11 cellular contexts compared by ENCODE assay signal in the genomic region with DNA sequence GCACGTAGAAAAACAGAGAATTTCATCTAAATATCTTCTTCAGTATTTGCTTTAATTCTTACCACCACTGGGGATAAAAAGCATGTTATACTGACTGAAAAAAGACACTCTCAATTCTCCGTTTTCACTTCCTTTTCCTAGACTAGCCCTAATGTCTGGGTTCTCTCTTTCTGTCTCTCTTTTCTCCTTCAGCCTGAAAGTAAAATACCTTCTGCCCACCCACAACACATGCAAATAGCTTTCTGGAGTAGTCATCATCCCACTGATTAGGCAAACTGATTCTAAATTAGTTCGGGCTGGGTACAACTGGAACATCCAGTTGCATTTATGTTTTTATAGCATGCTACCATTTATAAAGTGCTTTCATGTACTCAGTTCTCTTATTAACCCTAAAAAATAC.
DNase-seq lines count a peak whose midpoint lies in the region; ATAC-seq and TF ChIP-seq lines count a peak whose summit lies in the region.
"Had no signal": no experiment of that assay in that cellular context is flagged by ENCODE, and none has a peak within 500 bp of the region (broad histone marks: within the 10 kb centered on the region; RNA-seq: fewer than 3 reads in every experiment).

No MANE protein-coding gene starts in this region.

- ATAC-seq in GM19467 (IDR thresholded peaks at IDR 0.05; ENCODE audit: unreplicated experiment) (peak; percentile 56), HG03060 (IDR thresholded peaks at IDR 0.05; ENCODE audit: low read depth, unreplicated experiment) (peak; percentile 67), mucosa of descending colon (no peak), left ventricle myocardium superior (no peak)

- H3K9me3 ChIP-seq in mucosa of descending colon: no peaks in the 10 kb centered on the region
- H3K9me3 ChIP-seq: BLaER1 treated with 17β-estradiol and CSF1 and Interleukin-3, amounts not matched to agents 10 nM and 100 nM had no signal

- no peaks in the 10 kb centered on the region for H3K4me1 ChIP-seq in mucosa of descending colon (ENCODE audit: low read depth)

- H3K27me3 Mint-ChIP-seq in endothelial cell (ENCODE audit: unreplicated experiment): no peaks in the 10 kb centered on the region

- DNase-seq in GM03348 (ENCODE audit: low spot score) (peak; percentile 52), astrocyte of the hippocampus (ENCODE audit: low read depth, low spot score) (peak; percentile 66), mucosa of descending colon (no peak), endothelial cell (ENCODE audit: low spot score) (no peak), GM19240 (ENCODE audit: insufficient read length, low spot score) (no peak), left ventricle myocardium superior (no peak)
- DNase-seq: effector CD4-positive, alpha-beta T cell; NCI-H748 treated with DMSO at 0.1 percent for 48 hours had no signal

- no peaks in the 10 kb centered on the region for H3K36me3 Mint-ChIP-seq in endothelial cell (ENCODE audit: low read depth, unreplicated experiment)

- no peaks in the 10 kb centered on the region for H3K36me3 ChIP-seq in mucosa of descending colon (ENCODE audit: low read depth)
- H3K36me3 ChIP-seq: BLaER1 treated with 17β-estradiol and CSF1 and Interleukin-3, amounts not matched to agents 10 nM and 100 nM had no signal

- no peak overlapping the region for H3K4me3 ChIP-seq in mucosa of descending colon
- H3K4me3 ChIP-seq: BLaER1 treated with 17β-estradiol and CSF1 and Interleukin-3, amounts not matched to agents 10 nM and 100 nM had no signal

- no peaks in the 10 kb centered on the region for H3K4me1 Mint-ChIP-seq in endothelial cell (ENCODE audit: unreplicated experiment)

- intact Hi-C loops in mucosa of descending colon (cut with DNase I, micrococcal nuclease): no loop called here
- intact Hi-C loops in left ventricle myocardium superior (cut with micrococcal nuclease): no loop called here

- no peaks in the 10 kb centered on the region for H3K9me3 Mint-ChIP-seq in endothelial cell (ENCODE audit: unreplicated experiment)

- H3K27ac Mint-ChIP-seq in endothelial cell (ENCODE audit: unreplicated experiment): no peak overlapping the region

- TF ChIP-seq CTCF in mucosa of descending colon (IDR thresholded peaks at IDR 0.05) (no peak), endothelial cell (IDR thresholded peaks at IDR 0.05; ENCODE audit: unreplicated experiment) (no peak)

- H3K4me3 Mint-ChIP-seq in endothelial cell (ENCODE audit: unreplicated experiment): no peak overlapping the region

Comparison
In these comparisons a context has a peak if more than half of its experiments do, and no peak if none do; other contexts are left out.
1. DNase-seq: peak in GM03348 (single experiment) and astrocyte of the hippocampus (single experiment); none in mucosa of descending colon (0 of 3), endothelial cell (single experiment), GM19240 (single experiment) and left ventricle myocardium superior (single experiment).
2. ATAC-seq: peak in GM19467 (single experiment) and HG03060 (single experiment); none in mucosa of descending colon (single experiment) and left ventricle myocardium superior (single experiment).